ENCODE assay signal across 1 cellular context in the genomic region with DNA sequence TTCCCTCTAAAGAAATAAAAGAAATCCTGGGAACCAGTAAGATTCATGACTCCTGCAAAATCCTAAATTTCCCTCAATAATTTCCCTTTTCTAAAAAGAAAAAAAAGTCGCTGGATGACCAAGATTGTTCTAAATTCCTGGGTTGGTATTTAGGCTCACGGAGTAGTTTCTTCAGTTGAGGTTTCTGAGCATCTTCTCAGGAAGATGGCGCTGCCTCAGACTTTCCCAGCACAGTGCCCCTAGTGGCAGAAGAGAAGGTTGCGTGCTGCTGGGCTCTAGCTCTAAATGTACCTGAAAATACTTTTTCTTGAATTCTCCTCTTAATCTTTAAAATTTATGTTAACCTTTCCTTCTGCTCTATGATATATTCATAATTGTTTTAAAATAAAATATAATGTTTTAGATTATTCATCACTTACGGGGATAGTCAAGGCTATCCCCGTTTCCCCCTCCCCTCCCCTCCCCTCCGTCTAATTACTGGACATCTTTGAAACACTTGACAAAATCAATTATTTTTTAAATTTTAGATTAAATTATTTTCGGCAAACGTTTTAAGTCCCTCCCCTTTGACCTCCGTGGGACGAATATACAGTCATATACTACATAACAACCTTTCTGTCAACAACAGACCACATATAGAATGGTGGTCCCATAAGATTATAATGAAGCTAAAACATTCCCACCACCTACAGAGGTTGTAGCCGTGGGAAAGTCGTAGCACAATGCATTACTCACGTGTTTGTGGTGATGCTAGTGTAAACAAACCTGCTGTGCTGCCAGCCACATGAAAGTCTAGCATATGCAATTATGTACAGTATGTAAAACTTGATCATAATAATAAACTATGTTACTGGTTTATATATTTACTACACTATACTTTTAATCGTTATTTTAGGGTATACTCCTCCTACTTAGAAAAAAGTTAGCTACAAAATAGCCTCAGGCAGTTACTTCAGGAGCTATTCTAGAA.
A peak's percentile ranks its signal among the peaks of the same experiment; 100 is the strongest.
TF ChIP-seq lines count a peak whose summit lies in the region.

No MANE protein-coding gene starts in this region.

TF ChIP-seq in K562, 482 proteins besides CTCF, POLR2A, EP300 and RAD21 (continued from another document):
- no peak for TF ChIP-seq TEAD4 (IDR thresholded peaks at IDR 0.05; ENCODE audit: low read length)
- no peak for TF ChIP-seq TEAD4 (CRISPR knock-in tag; IDR thresholded peaks at IDR 0.05; ENCODE audit: borderline replicate concordance)
- peak; percentile 45; the same call in 1 of the 2 replicates for TF ChIP-seq ZNF766 (CRISPR knock-in tag; conservative IDR thresholded peaks at IDR 0.05)
- no peak for TF ChIP-seq HMGN3 (IDR thresholded peaks at IDR 0.05; ENCODE audit: borderline replicate concordance, extremely low read depth, insufficient read length, low read depth, low read length)
